1 cellular context compared by ENCODE assay signal in the genomic region with DNA sequence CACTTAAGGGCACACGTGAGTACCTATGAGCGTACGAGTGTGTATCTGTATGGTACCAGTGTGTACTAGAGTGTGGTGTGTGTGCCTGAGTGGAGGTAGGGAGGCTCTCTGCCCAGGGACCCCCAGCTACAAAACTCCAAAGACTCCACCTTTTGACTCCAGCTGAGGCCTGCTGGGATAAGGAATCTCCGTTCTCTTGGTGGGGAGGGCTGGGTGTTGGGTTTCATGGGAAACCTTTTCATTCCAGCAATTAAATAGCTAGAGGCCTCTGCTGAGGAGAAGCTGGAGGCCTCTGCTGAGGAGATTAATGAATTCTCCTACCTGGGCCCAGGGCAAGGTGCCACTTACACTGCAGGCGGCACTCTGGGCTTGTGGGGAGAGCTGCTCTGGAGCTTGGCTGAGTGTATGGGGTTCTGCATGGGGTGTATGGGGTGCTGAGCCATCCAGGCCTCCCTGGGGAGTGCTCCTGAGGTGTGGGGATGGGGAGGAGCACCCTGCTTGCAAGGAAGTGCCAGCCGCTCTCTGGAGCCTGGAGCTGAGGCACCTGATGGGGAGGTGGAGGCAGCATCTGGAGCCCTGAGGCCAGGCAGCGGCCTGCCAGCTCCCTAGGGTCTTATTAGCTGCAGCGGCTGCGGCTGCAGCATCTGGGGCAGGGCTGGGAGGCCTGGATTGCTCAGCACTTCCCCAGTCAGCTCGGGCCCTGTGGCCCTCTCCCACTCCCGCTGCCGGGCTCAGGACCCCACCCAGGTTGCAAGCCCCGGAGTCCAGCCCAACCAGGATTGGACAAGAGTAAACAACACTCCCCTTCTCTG.
TF ChIP-seq lines count a peak whose summit lies in the region.

No MANE protein-coding gene starts in this region.

TF ChIP-seq in neural cell, 6 proteins besides CTCF, POLR2A, EP300 and RAD21 (continued from another document):
- TF ChIP-seq SMC3 (conservative IDR thresholded peaks at IDR 0.05; ENCODE audit: poor library complexity) (no peak), MXI1 (conservative IDR thresholded peaks at IDR 0.05; ENCODE audit: poor library complexity, severe bottlenecking) (no peak)
TF ChIP-seq in neural cell: peak in this region for 0.
